ENCODE assay signal across 18 cellular contexts in the genomic region with DNA sequence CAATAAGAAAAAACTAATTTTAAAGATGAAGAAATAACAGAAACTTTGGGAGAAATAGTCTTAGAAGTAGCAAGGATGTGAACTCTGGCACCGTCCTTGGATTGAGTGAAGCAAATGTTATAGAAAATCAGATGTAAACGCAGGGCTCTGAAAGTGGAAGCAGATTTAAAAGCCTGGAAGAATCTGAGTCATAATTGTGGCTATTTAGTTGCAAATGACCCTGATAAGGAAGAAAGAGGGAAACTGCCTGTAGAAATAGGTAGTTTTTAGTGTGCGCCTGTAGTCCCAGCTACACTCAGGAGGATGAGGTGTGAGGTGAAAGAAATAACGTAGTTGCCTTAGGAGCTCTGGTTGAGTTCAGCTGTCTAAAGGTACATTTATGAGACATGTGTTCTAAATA.
A peak's percentile ranks its signal among the peaks of the same experiment; 100 is the strongest.
DNase-seq lines count a peak whose midpoint lies in the region; ATAC-seq and TF ChIP-seq lines count a peak whose summit lies in the region.
"Had no signal": no experiment of that assay in that cellular context is flagged by ENCODE, and none has a peak within 500 bp of the region (broad histone marks: within the 10 kb centered on the region; RNA-seq: fewer than 3 reads in every experiment).

No MANE protein-coding gene starts in this region.

- H3K4me2 ChIP-seq in GM23248 (ENCODE audit: unreplicated experiment) (no peak overlapping the region), fibroblast of lung (ENCODE audit: extremely low read depth, insufficient read depth, low read length) (no peak overlapping the region), neural progenitor cell (no peak overlapping the region)
- H3K4me2 ChIP-seq: A549 had no signal

- H3K27ac Mint-ChIP-seq in neural progenitor cell, result no peak overlapping the region
- no peak overlapping the region for H3K27ac Mint-ChIP-seq in CD8-positive, alpha-beta memory T cell

- no peaks in the 10 kb centered on the region for H3K9me3 ChIP-seq in GM23248 (ENCODE audit: low read depth)
- H3K9me3 ChIP-seq in fibroblast of lung (ENCODE audit: control insufficient read depth, insufficient read depth, low read depth, low read length), result no peaks in the 10 kb centered on the region
- H3K9me3 ChIP-seq in neural progenitor cell (ENCODE audit: low read depth), result no peaks in the 10 kb centered on the region
- no peaks in the 10 kb centered on the region for H3K9me3 ChIP-seq in CD8-positive, alpha-beta memory T cell (ENCODE audit: low read length)
- H3K9me3 ChIP-seq: A549, BE2C had no signal

- H3K4me1 Mint-ChIP-seq in neural progenitor cell, result no peaks in the 10 kb centered on the region
- H3K4me1 Mint-ChIP-seq in CD8-positive, alpha-beta memory T cell, result no peaks in the 10 kb centered on the region

- H3K27ac ChIP-seq in GM23248 (peak overlapping the region; percentile 21), fibroblast of lung (ENCODE audit: insufficient read depth, low read length) (peak overlapping the region; percentile 21), neural progenitor cell (no peak overlapping the region)
- no peak overlapping the region for H3K27ac ChIP-seq in CD8-positive, alpha-beta memory T cell (ENCODE audit: low read depth, low read length)
- H3K27ac ChIP-seq: A549 had no signal

- no peaks in the 10 kb centered on the region for H3K9me3 Mint-ChIP-seq in neural progenitor cell
- H3K9me3 Mint-ChIP-seq in CD8-positive, alpha-beta memory T cell, result peaks cover 0 to 3% (median 0%) of the 10 kb centered on the region in 5 donors

- TF ChIP-seq CTCF in fibroblast of lung (conservative IDR thresholded peaks at IDR 0.05 in 1 of 2, IDR thresholded peaks at IDR 0.05 in 1 of 2; ENCODE audit: low read depth in 1 of 2, low read length in 2 of 2), result no peak
- no peak for TF ChIP-seq CTCF in neural progenitor cell (IDR thresholded peaks at IDR 0.05)

- no peak for ATAC-seq in GM21381 (IDR thresholded peaks at IDR 0.05; ENCODE audit: unreplicated experiment)
- ATAC-seq: A549, HCT116 had no signal

- H3F3A ChIP-seq in GM23248 (ENCODE audit: insufficient read depth), result peaks cover 44% of the 10 kb centered on the region
- H3F3A ChIP-seq in neural progenitor cell (ENCODE audit: low read depth), result no peaks in the 10 kb centered on the region

- H3K27me3 ChIP-seq in GM23248 (replicated peaks; ENCODE audit: insufficient read depth) (no peaks in the 10 kb centered on the region), fibroblast of lung (ENCODE audit: control insufficient read depth, insufficient read depth, low read length) (no peaks in the 10 kb centered on the region), neural progenitor cell (no peaks in the 10 kb centered on the region)
- no peaks in the 10 kb centered on the region for H3K27me3 ChIP-seq in CD8-positive, alpha-beta memory T cell (ENCODE audit: insufficient read depth, low read length, poor library complexity, severe bottlenecking)
- H3K27me3 ChIP-seq: BE2C had no signal

- POLR2A ChIA-PET in CD8-positive, alpha-beta memory T cell (lab: Charles Lee), result no interaction called here

- H3K4me1 ChIP-seq in GM23248 (ENCODE audit: insufficient read depth) (peaks cover 48% of the 10 kb centered on the region), fibroblast of lung (ENCODE audit: control insufficient read depth, extremely low read depth, insufficient read depth, low read length) (peaks cover 6% of the 10 kb centered on the region), neural progenitor cell (no peaks in the 10 kb centered on the region)
- H3K4me1 ChIP-seq in CD8-positive, alpha-beta memory T cell (ENCODE audit: insufficient read depth, low read length), result no peaks in the 10 kb centered on the region
- H3K4me1 ChIP-seq: A549, BE2C had no signal

- peaks cover 3% of the 10 kb centered on the region for H3K27me3 Mint-ChIP-seq in neural progenitor cell (ENCODE audit: insufficient read depth, low read depth)
- peaks cover 8 to 18% of the 10 kb centered on the region in 2 donors for H3K27me3 Mint-ChIP-seq in CD8-positive, alpha-beta memory T cell

- H2AFZ ChIP-seq in GM23248 (no peak overlapping the region), fibroblast of lung (ENCODE audit: low read length) (no peak overlapping the region), neural progenitor cell (replicated peaks) (peak overlapping the region; percentile 0)

- DNase-seq in GM23248, result no peak
- DNase-seq in OCI-M1 (lab: John Stamatoyannopoulos, UW), result peak; percentile 2
- no peak for DNase-seq in fibroblast of lung (ENCODE audit: low read depth in 2 of 2)
- no peak for DNase-seq in neural progenitor cell (ENCODE audit: low spot score)
- no peak for DNase-seq in CD8-positive, alpha-beta memory T cell
- no peak for DNase-seq in H4 (ENCODE audit: low spot score)
- DNase-seq: BE2C, GF-D8, Karpas-422, NCI-H1417, NCI-H1694 treated with DMSO at 0.1 percent for 48 hours, NCI-H2081 treated with DMSO at 0.1 percent for 48 hours, NCI-H446, NCI-H526, Right ventricle myocardium superior had no signal

- no peak overlapping the region for H3K4me3 Mint-ChIP-seq in neural progenitor cell
- no peak overlapping the region for H3K4me3 Mint-ChIP-seq in CD8-positive, alpha-beta memory T cell

- H3K4me3 ChIP-seq in GM23248, result no peak overlapping the region
- H3K4me3 ChIP-seq in fibroblast of lung (replicated peaks in 1 of 4; ENCODE audit: control extremely low read depth in 1 of 4, insufficient read depth in 1 of 4, low read depth in 3 of 4, low read length in 4 of 4), result no peak overlapping the region
- H3K4me3 ChIP-seq in neural progenitor cell, result no peak overlapping the region
- H3K4me3 ChIP-seq in CD8-positive, alpha-beta memory T cell (ENCODE audit: low read length), result no peak overlapping the region
- H3K4me3 ChIP-seq: A549 had no signal

- CTCF ChIA-PET in CD8-positive, alpha-beta memory T cell (lab: Charles Lee), result no interaction called here

- H3K79me2 ChIP-seq in GM23248 (ENCODE audit: insufficient read depth) (peaks cover 15% of the 10 kb centered on the region), fibroblast of lung (ENCODE audit: control insufficient read depth, insufficient read depth, low read length) (no peaks in the 10 kb centered on the region), neural progenitor cell (ENCODE audit: low read depth) (no peaks in the 10 kb centered on the region)

- H3K36me3 Mint-ChIP-seq in neural progenitor cell, result no peaks in the 10 kb centered on the region
- H3K36me3 Mint-ChIP-seq in CD8-positive, alpha-beta memory T cell, result no peaks in the 10 kb centered on the region

- no peak overlapping the region for H3K9ac ChIP-seq in GM23248
- no peak overlapping the region for H3K9ac ChIP-seq in fibroblast of lung (ENCODE audit: insufficient read depth, low read length)
- H3K9ac ChIP-seq in neural progenitor cell, result no peak overlapping the region

- H3K9me2 ChIP-seq in GM23248 (ENCODE audit: insufficient read depth), result no peaks in the 10 kb centered on the region

- H4K20me1 ChIP-seq in GM23248 (ENCODE audit: insufficient read depth) (no peaks in the 10 kb centered on the region), fibroblast of lung (ENCODE audit: control insufficient read depth, extremely low read depth, insufficient read depth, low read length) (no peaks in the 10 kb centered on the region), neural progenitor cell (ENCODE audit: low read depth) (no peaks in the 10 kb centered on the region)

- H3K36me3 ChIP-seq in GM23248 (ENCODE audit: low read depth) (no peaks in the 10 kb centered on the region; the same call in 1 of the 2 replicates), fibroblast of lung (ENCODE audit: control insufficient read depth, insufficient read depth, low read length) (no peaks in the 10 kb centered on the region), neural progenitor cell (no peaks in the 10 kb centered on the region)
- H3K36me3 ChIP-seq in CD8-positive, alpha-beta memory T cell (ENCODE audit: insufficient read depth, low read length), result no peaks in the 10 kb centered on the region
- H3K36me3 ChIP-seq: BE2C had no signal

- WGBS in GM23248 (ENCODE audit: low coverage in 1 of 2, low lambda C conversion rate in 2 of 2, missing lambda C conversion rate in 2 of 2), 2 experiments, result 96 to 97% methylated on average over 4 of the region's 4 CpGs

- in situ Hi-C loops in GM23248 (cut with MboI), result no loop called here

Comparison
In these comparisons a context has a peak if more than half of its experiments do, and no peak if none do; other contexts are left out.
1. H3K27ac ChIP-seq: peak in GM23248 (single experiment) and fibroblast of lung (single experiment); none in neural progenitor cell (single experiment) and CD8-positive, alpha-beta memory T cell (single experiment).